1 cellular context compared by ENCODE assay signal in genomic region chr16:16940351-16940750, GRCh38.
TF ChIP-seq lines count a peak whose summit lies in the region.

No MANE protein-coding gene starts in this region.

TF ChIP-seq in GM23338, 12 proteins besides CTCF, POLR2A, EP300 and RAD21 (continued from another document):
- TF ChIP-seq ZNF462 (CRISPR knock-in tag; IDR thresholded peaks at IDR 0.05) (no peak), CREB1 (CRISPR knock-in tag; IDR thresholded peaks at IDR 0.05; ENCODE audit: low read depth) (no peak), ETS1 (IDR thresholded peaks at IDR 0.05) (no peak)
